In genomic region chr3:69085543-69086132, GRCh38 we compare ENCODE assay signal across 8 cellular contexts. TPM values are rescaled to one million over a fixed set of nuclear protein-coding genes. Genes with fewer than 3 reads are reported as not detected.
DNase-seq lines count a peak whose midpoint lies in the region; ATAC-seq and TF ChIP-seq lines count a peak whose summit lies in the region.

No MANE protein-coding gene starts in this region.

- no peaks in the 10 kb centered on the region for H3K9me3 ChIP-seq in lung (ENCODE audit: control insufficient read depth in 2 of 2, insufficient read depth in 1 of 2, low read length in 1 of 2)
- H3K9me3 ChIP-seq in thoracic aorta = no peaks in the 10 kb centered on the region

- ATAC-seq in lung (ENCODE audit: insufficient read depth, low FRiP score) (no peak), thoracic aorta (ENCODE audit: insufficient number of reproducible peaks, low FRiP score, low read depth) (no peak), HG03521 (IDR thresholded peaks at IDR 0.05; ENCODE audit: unreplicated experiment) (no peak)

- TF ChIP-seq CTCF in lung (IDR thresholded peaks at IDR 0.05; ENCODE audit: control extremely low read depth, extremely low read depth) = no peak
- TF ChIP-seq CTCF in thoracic aorta (IDR thresholded peaks at IDR 0.05) = no peak

- no peaks in the 10 kb centered on the region for H3K36me3 ChIP-seq in lung (ENCODE audit: control insufficient read depth in 2 of 2, insufficient read depth in 2 of 2, low read length in 2 of 2)
- H3K36me3 ChIP-seq in thoracic aorta = no peaks in the 10 kb centered on the region

- H3K4me3 ChIP-seq in lung (peak overlapping the region; percentile 100), thoracic aorta (peak overlapping the region; percentile 96)

- no peaks in the 10 kb centered on the region for H3K27me3 ChIP-seq in lung (ENCODE audit: control insufficient read depth, insufficient read depth)
- H3K27me3 ChIP-seq in thoracic aorta (replicated peaks; ENCODE audit: insufficient read depth) = no peaks in the 10 kb centered on the region

- WGBS in lung, 2 donors = 0% methylated on average over 10 of the region's 10 CpGs

- DNase-seq in NCI-H1417 (lab: John Stamatoyannopoulos, UW) = peak in 2 of 3 experiments; percentile 4 to 26
- no peak for DNase-seq in NCI-H1417 treated with DMSO at 0.1 percent for 48 hours (lab: John Stamatoyannopoulos, UW)
- DNase-seq in RKO (ENCODE audit: low spot score) = peak; percentile 33
- DNase-seq in dermis blood vessel endothelial cell = peak; percentile 45
- no peak for DNase-seq in lung (ENCODE audit: low spot score)
- no peak for DNase-seq in thoracic aorta (ENCODE audit: low spot score)
- no peak for DNase-seq in HK-2 (ENCODE audit: unreplicated experiment)

- H3K27ac ChIP-seq in lung (ENCODE audit: low read depth in 1 of 2, low read length in 1 of 2) (peak overlapping the region; percentile 99 to 100), thoracic aorta (peak overlapping the region; percentile 96 to 97)

- H3K4me1 ChIP-seq in lung (ENCODE audit: control insufficient read depth in 2 of 2, insufficient read depth in 2 of 2, low read length in 2 of 2) (peaks cover 14 to 27% of the 10 kb centered on the region in 2 donors), thoracic aorta (ENCODE audit: control insufficient read depth in 1 of 2, low read depth in 2 of 2) (peaks cover 51 to 67% of the 10 kb centered on the region in 2 donors)

RNA-seq across cellular contexts. Expression of gene ARL6IP5, which starts 0.9 kb away (rescaled TPM):
- total RNA-seq in dermis blood vessel endothelial cell = 90.4 and 109 TPM in 2 replicates
- 100 to 1,000 TPM; 105 to 132 TPM for total RNA-seq in lung
- 100 to 1,000 TPM; 116 to 126 TPM for polyA plus RNA-seq in lung
- total RNA-seq in thoracic aorta = 100 to 1,000 TPM; 195 to 269 TPM

RNA-seq across cellular contexts. Expression of gene UBA3, which starts 5.5 kb away (rescaled TPM):
- total RNA-seq in dermis blood vessel endothelial cell (67.5 and 74.2 TPM in 2 replicates), lung (100 to 1,000 TPM in 1 of 2 donors, 10 to 100 TPM in 1; 53.4 to 107 TPM), thoracic aorta (10 to 100 TPM; 36.1 to 69.4 TPM)
- polyA plus RNA-seq in lung = 10 to 100 TPM; 41.2 to 44.8 TPM

RNA-seq across cellular contexts. Expression of gene TMF1, which starts 33.5 kb away (rescaled TPM):
- 37.7 and 37.8 TPM in 2 replicates for total RNA-seq in dermis blood vessel endothelial cell
- total RNA-seq in lung = 10 to 100 TPM; 35.7 to 84.3 TPM
- polyA plus RNA-seq in lung = 10 to 100 TPM in 1 of 2 donors, 1 to 10 TPM in 1; 9.6 to 16.6 TPM
- total RNA-seq in thoracic aorta = 10 to 100 TPM; 34.7 to 49.2 TPM

RNA-seq across cellular contexts. Expression of gene LMOD3, which starts 36.8 kb away (rescaled TPM):
- total RNA-seq in dermis blood vessel endothelial cell = not detected in 2 replicates
- total RNA-seq in lung = under 1 TPM; 0.11 to 0.12 TPM
- under 1 TPM; 0.08 to 0.14 TPM for polyA plus RNA-seq in lung
- total RNA-seq in thoracic aorta = not detected

Comparison
In these comparisons a context has a peak if more than half of its experiments do, and no peak if none do; other contexts are left out.
1. DNase-seq: peak in NCI-H1417 (2 of 3), RKO (single experiment) and dermis blood vessel endothelial cell (single experiment); none in NCI-H1417 treated with DMSO at 0.1 percent for 48 hours (single experiment), lung (single experiment), thoracic aorta (single experiment) and HK-2 (single experiment).